In genomic region chr11:12439615-12440014, GRCh38 we compare ENCODE assay signal across 17 cellular contexts.
DNase-seq lines count a peak whose midpoint lies in the region; TF ChIP-seq lines count a peak whose summit lies in the region.
"Had no signal": no experiment of that assay in that cellular context is flagged by ENCODE, and none has a peak within 500 bp of the region (broad histone marks: within the 10 kb centered on the region; RNA-seq: fewer than 3 reads in every experiment).

No MANE protein-coding gene starts in this region.

- H2AFZ ChIP-seq in trophoblast cell (ENCODE audit: insufficient read depth, low read length, poor library complexity): no peak overlapping the region

- DNase-seq in HT-29 (ENCODE audit: low spot score) (peak; percentile 27), NCI-H748 treated with DMSO at 0.1 percent for 48 hours (lab: John Stamatoyannopoulos, UW) (peak; percentile 2), iPS-NIHi11 (ENCODE audit: low spot score) (peak; percentile 31), stomach (no peak), ovary (no peak), trophoblast cell (no peak), RWPE1 (ENCODE audit: low spot score) (no peak)
- DNase-seq: activated CD8-positive, alpha-beta T cell treated with anti-CD3 and anti-CD28 coated beads, Interleukin-2, amount 10 ng/mL, durations not matched to agents 7 days and 5 days; amniotic stem cell; BE2C; DND-41; foreskin keratinocyte; GOT3; immature natural killer cell; NCI-H1417 treated with DMSO at 0.1 percent for 48 hours; NCI-H345; right lobe of liver had no signal

- 75 to 84% (median 78%) methylated on average over 4 of the region's 4 CpGs for WGBS in stomach, 5 donors
- 91 to 98% (median 97%) methylated on average over 4 of the region's 4 CpGs for WGBS in ovary, 3 donors
- no CpG with 5 or more reads among the region's 4 CpGs for WGBS in trophoblast cell (ENCODE audit: extremely low coverage, insufficient coverage, insufficient read length)

- H3K79me1 ChIP-seq in trophoblast cell (ENCODE audit: low read length): peaks cover 1% of the 10 kb centered on the region

- CTCF ChIA-PET in RWPE1 (lab: Yijun Ruan, JAX): no interaction called here

- H3K79me2 ChIP-seq in trophoblast cell (ENCODE audit: control insufficient read depth, insufficient read depth, low read length, poor library complexity): no peaks in the 10 kb centered on the region

- H3K4me1 ChIP-seq in stomach (peaks cover 5 to 44% (median 23%) of the 10 kb centered on the region in 4 donors), ovary (ENCODE audit: insufficient read depth) (peaks cover 3% of the 10 kb centered on the region), trophoblast cell (ENCODE audit: control insufficient read depth in 1 of 2, insufficient read depth in 2 of 2, low read length in 2 of 2) (peaks cover 2 to 3% of the 10 kb centered on the region in 2 experiments)
- H3K4me1 ChIP-seq: BE2C, right lobe of liver had no signal

- TF ChIP-seq POLR2A in stomach (IDR thresholded peaks at IDR 0.05) (no peak), ovary (IDR thresholded peaks at IDR 0.05) (no peak)

- no peak overlapping the region for H3K9ac ChIP-seq in trophoblast cell (ENCODE audit: low read length)

- no peak overlapping the region for H3K14ac ChIP-seq in trophoblast cell (ENCODE audit: low read length)

- H2BK5ac ChIP-seq in trophoblast cell (ENCODE audit: low read depth, low read length, poor library complexity): no peak overlapping the region

- no peak overlapping the region for H3K18ac ChIP-seq in trophoblast cell (ENCODE audit: low read length)

- TF ChIP-seq CTCF in stomach (IDR thresholded peaks at IDR 0.05) (no peak), ovary (IDR thresholded peaks at IDR 0.05) (no peak), RWPE1 (conservative IDR thresholded peaks at IDR 0.05; ENCODE audit: low read depth) (no peak)

- H3K27me3 ChIP-seq in stomach (no peaks in the 10 kb centered on the region), ovary (no peaks in the 10 kb centered on the region), trophoblast cell (ENCODE audit: insufficient read depth, low read length) (no peaks in the 10 kb centered on the region)
- H3K27me3 ChIP-seq: BE2C, foreskin keratinocyte, right lobe of liver had no signal

- H3K27ac ChIP-seq in stomach (peak overlapping the region in 3 of 5 donors; percentile 49 to 91 (median 56)), ovary (no peak overlapping the region), trophoblast cell (ENCODE audit: low read depth, low read length) (no peak overlapping the region), RWPE1 (no peak overlapping the region)
- H3K27ac ChIP-seq: foreskin keratinocyte, right lobe of liver had no signal

- H3K9me3 ChIP-seq in stomach: no peaks in the 10 kb centered on the region
- no peaks in the 10 kb centered on the region for H3K9me3 ChIP-seq in ovary
- no peaks in the 10 kb centered on the region for H3K9me3 ChIP-seq in trophoblast cell (ENCODE audit: insufficient read depth, low read depth, low read length)
- H3K9me3 ChIP-seq: BE2C, right lobe of liver had no signal

- H3K4me3 ChIP-seq in stomach: no peak overlapping the region
- no peak overlapping the region for H3K4me3 ChIP-seq in ovary
- no peak overlapping the region for H3K4me3 ChIP-seq in trophoblast cell (ENCODE audit: low read depth, low read length)
- H3K4me3 ChIP-seq: right lobe of liver had no signal

- POLR2A ChIA-PET in RWPE1 (lab: Yijun Ruan, JAX; ENCODE audit: low non-redundant PET): no interaction called here

- H4K8ac ChIP-seq in trophoblast cell (ENCODE audit: low read depth, low read length): no peak overlapping the region

- no peak overlapping the region for H3K23ac ChIP-seq in trophoblast cell (ENCODE audit: low read length)

- no peak overlapping the region for H4K91ac ChIP-seq in trophoblast cell (ENCODE audit: low read depth, low read length)

- no peak overlapping the region for H3K4me2 ChIP-seq in trophoblast cell (ENCODE audit: low read length)

- H2BK12ac ChIP-seq in trophoblast cell (ENCODE audit: low read length): no peak overlapping the region

- TF ChIP-seq EP300 in stomach (IDR thresholded peaks at IDR 0.05) (no peak), ovary (IDR thresholded peaks at IDR 0.05) (no peak)

- H2AK5ac ChIP-seq in trophoblast cell (ENCODE audit: low read length): no peak overlapping the region

- H3K4ac ChIP-seq in trophoblast cell (ENCODE audit: low read depth, low read length): no peak overlapping the region

- H2BK120ac ChIP-seq in trophoblast cell (ENCODE audit: insufficient read depth, low read length, poor library complexity): no peak overlapping the region

- intact Hi-C loops in stomach (cut with DNase I; ENCODE audit: low total_unique reads) (no loop called here), ovary (cut with DNase I) (no loop called here)

- H3K36me3 ChIP-seq in stomach: peaks cover 0 to 8% (median 2%) of the 10 kb centered on the region in 4 donors
- H3K36me3 ChIP-seq in ovary: no peaks in the 10 kb centered on the region
- H3K36me3 ChIP-seq in trophoblast cell (ENCODE audit: control insufficient read depth in 1 of 2, insufficient read depth in 2 of 2, low read length in 2 of 2): peaks cover 0 to 7% of the 10 kb centered on the region in 2 experiments
- H3K36me3 ChIP-seq: BE2C, right lobe of liver had no signal

- no peak overlapping the region for H4K12ac ChIP-seq in trophoblast cell (ENCODE audit: low read depth, low read length)

Comparison
In these comparisons a context has a peak if more than half of its experiments do, and no peak if none do; other contexts are left out.
1. DNase-seq: peak in HT-29 (single experiment), NCI-H748 treated with DMSO at 0.1 percent for 48 hours (single experiment) and iPS-NIHi11 (single experiment); none in stomach (single experiment), ovary (0 of 5), trophoblast cell (0 of 2) and RWPE1 (single experiment).
2. H3K27ac ChIP-seq: peak in stomach (3 of 5); none in ovary (0 of 2), trophoblast cell (single experiment) and RWPE1 (single experiment).